ENCODE assay signal across 7 cellular contexts in genomic region chr2:5544205-5544786, GRCh38.
"Had no signal": no experiment of that assay in that cellular context is flagged by ENCODE, and none has a peak within 500 bp of the region (broad histone marks: within the 10 kb centered on the region; RNA-seq: fewer than 3 reads in every experiment).

No MANE protein-coding gene starts in this region.

- H3K27ac ChIP-seq: GM23248 had no signal

- H3K27ac Mint-ChIP-seq: H9, HFFc6 had no signal

- ATAC-seq: K562 had no signal

- H3K9ac ChIP-seq: GM23248 had no signal

- DNase-seq: GM23248, H9, HCEC 1CT, HFFc6, IMR-90, KG1 had no signal

- H2AFZ ChIP-seq: GM23248 had no signal

- H3K4me3 Mint-ChIP-seq: H9, HFFc6 had no signal

- H3K4me3 ChIP-seq: GM23248, K562 had no signal
